8 cellular contexts compared by ENCODE assay signal in genomic region chr3:63967675-63968611, GRCh38. TPM values are rescaled to one million over a fixed set of nuclear protein-coding genes. Genes with fewer than 3 reads are reported as not detected.
DNase-seq lines count a peak whose midpoint lies in the region; ATAC-seq and TF ChIP-seq lines count a peak whose summit lies in the region.

No MANE protein-coding gene starts in this region.

- WGBS in lung, 2 donors: 9 to 11% methylated on average over 11 of the region's 11 CpGs
- 4 to 5% methylated on average over 8 to 11 of the region's 11 CpGs for WGBS in transverse colon (ENCODE audit: low coverage in 1 of 2), 2 donors

- H3K27me3 ChIP-seq in colonic mucosa (no peaks in the 10 kb centered on the region), lung (ENCODE audit: control insufficient read depth, insufficient read depth) (no peaks in the 10 kb centered on the region), transverse colon (no peaks in the 10 kb centered on the region)

- peak overlapping the region; percentile 56 to 72 for H3K9ac ChIP-seq in colonic mucosa (ENCODE audit: low read depth in 2 of 2, low read length in 2 of 2)

- in situ Hi-C loops in transverse colon (cut with MboI; ENCODE audit: low pct_ligation_motif_present in 1 of 4, low pct_unique_long_range_greater_than_20kb in 1 of 4, low sequenced_read_pairs in 3 of 4): no loop called here

- intact Hi-C loops in colonic mucosa (cut with DNase I): no loop called here
- intact Hi-C loops in transverse colon (cut with DNase I; ENCODE audit: low total_unique reads): no loop called here

- peak overlapping the region; percentile 88 for H3K27ac ChIP-seq in colonic mucosa
- peak overlapping the region in 1 of 2 donors; percentile 88 for H3K27ac ChIP-seq in lung (ENCODE audit: low read depth in 1 of 2, low read length in 1 of 2)
- H3K27ac ChIP-seq in transverse colon: peak overlapping the region; percentile 82 to 92 (median 92)

- peak; percentile 43 for TF ChIP-seq POLR2A in transverse colon (IDR thresholded peaks at IDR 0.05)

- H3K9me3 ChIP-seq in colonic mucosa: no peaks in the 10 kb centered on the region
- no peaks in the 10 kb centered on the region for H3K9me3 ChIP-seq in lung (ENCODE audit: control insufficient read depth in 2 of 2, insufficient read depth in 1 of 2, low read length in 1 of 2)
- no peaks in the 10 kb centered on the region for H3K9me3 ChIP-seq in transverse colon

- TF ChIP-seq EP300 in transverse colon (IDR thresholded peaks at IDR 0.05; ENCODE audit: low read depth): no peak

- no peaks in the 10 kb centered on the region for H3K36me3 ChIP-seq in colonic mucosa
- peaks cover 0 to 3% of the 10 kb centered on the region in 2 donors for H3K36me3 ChIP-seq in lung (ENCODE audit: control insufficient read depth in 2 of 2, insufficient read depth in 2 of 2, low read length in 2 of 2)
- H3K36me3 ChIP-seq in transverse colon: no peaks in the 10 kb centered on the region

- H3K4me3 ChIP-seq in colonic mucosa (peak overlapping the region; percentile 35), lung (no peak overlapping the region), transverse colon (peak overlapping the region; percentile 9 to 42 (median 20))

- H3K4me1 ChIP-seq in colonic mucosa: peaks cover 21% of the 10 kb centered on the region
- peaks cover 10 to 15% of the 10 kb centered on the region in 2 donors for H3K4me1 ChIP-seq in lung (ENCODE audit: control insufficient read depth in 2 of 2, insufficient read depth in 2 of 2, low read length in 2 of 2)
- peaks cover 47 to 92% (median 84%) of the 10 kb centered on the region in 4 donors for H3K4me1 ChIP-seq in transverse colon

- DNase-seq in EL (peak; percentile 26), HK-2 (ENCODE audit: unreplicated experiment) (peak; percentile 20), T-helper 2 cell (peak in 3 of 5 experiments; percentile 27 to 94 (median 75)), colonic mucosa (peak; percentile 73), lung (ENCODE audit: low spot score) (no peak), transverse colon (peak; percentile 57), NCI-H2227 treated with DMSO at 0.1 percent for 48 hours (lab: John Stamatoyannopoulos, UW) (no peak)

- TF ChIP-seq CTCF in colonic mucosa (IDR thresholded peaks at IDR 0.05) (no peak), lung (IDR thresholded peaks at IDR 0.05; ENCODE audit: control extremely low read depth, extremely low read depth) (no peak), transverse colon (IDR thresholded peaks at IDR 0.05) (no peak)

- ATAC-seq in GM21367 (IDR thresholded peaks at IDR 0.05; ENCODE audit: unreplicated experiment): peak; percentile 59
- peak; percentile 61 for ATAC-seq in lung (ENCODE audit: insufficient read depth, low FRiP score)

RNA-seq across cellular contexts. Expression of gene PSMD6, which starts 55.4 kb away (rescaled TPM):
- total RNA-seq in colonic mucosa: 10 to 100 TPM; 50.3 to 75.8 TPM
- 10 to 100 TPM; 63.4 to 68.6 TPM for total RNA-seq in lung
- 10 to 100 TPM; 59.1 to 78.9 TPM for polyA plus RNA-seq in lung
- 10 to 100 TPM; 18.3 to 66.6 (median 47.8) TPM for total RNA-seq in transverse colon

RNA-seq across cellular contexts. Expression of gene SCAANT1, which starts 55.8 kb away (rescaled TPM):
- not detected for total RNA-seq in colonic mucosa
- total RNA-seq in lung: not detected
- polyA plus RNA-seq in lung: not detected
- not detected for total RNA-seq in transverse colon

Comparison
In these comparisons a context has a peak if more than half of its experiments do, and no peak if none do; other contexts are left out.
1. DNase-seq: peak in EL (single experiment), HK-2 (single experiment), T-helper 2 cell (3 of 5), colonic mucosa (single experiment) and transverse colon (single experiment); none in lung (single experiment) and NCI-H2227 treated with DMSO at 0.1 percent for 48 hours (single experiment).